ENCODE assay signal across 15 cellular contexts in the genomic region with DNA sequence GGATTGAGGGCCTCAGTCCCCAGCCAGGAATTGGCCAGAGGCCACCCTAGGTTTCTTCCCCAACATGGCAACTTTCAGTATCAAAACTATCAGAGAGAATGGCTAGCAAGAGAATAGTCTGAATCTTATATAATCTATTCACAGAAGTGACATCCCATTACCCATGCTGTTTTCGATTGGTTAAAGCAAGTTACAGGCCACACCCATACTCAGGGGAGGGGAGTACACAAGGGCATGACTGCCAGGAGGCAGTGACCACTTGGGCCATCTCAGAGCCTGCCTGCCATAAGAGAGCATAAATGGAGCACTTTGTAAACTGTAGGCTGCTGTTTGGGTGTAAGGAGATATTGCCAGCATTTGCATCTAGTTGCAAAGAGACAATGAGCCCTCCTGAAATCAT.
DNase-seq lines count a peak whose midpoint lies in the region; TF ChIP-seq lines count a peak whose summit lies in the region.
"Had no signal": no experiment of that assay in that cellular context is flagged by ENCODE, and none has a peak within 500 bp of the region (broad histone marks: within the 10 kb centered on the region; RNA-seq: fewer than 3 reads in every experiment).

No MANE protein-coding gene starts in this region.

- CTCF ChIA-PET in activated CD4-positive, alpha-beta memory T cell treated with anti-CD3 and anti-CD28 coated beads, Interleukin-2, amount 10 ng/mL, durations not matched to agents 7 days and 5 days (lab: Charles Lee), result interaction anchor here (1.2 to 11.6 kb wide), 8 partner anchors 11 to 557 kb away, joined by 3 to 419 read pairs (median 16); no protein-coding TSS in a partner anchor

- no peaks in the 10 kb centered on the region for H3K79me2 ChIP-seq in OCI-LY3 (ENCODE audit: low read length)

- no peaks in the 10 kb centered on the region for H3K9me3 ChIP-seq in OCI-LY3 (ENCODE audit: insufficient read depth, low read length)

- no peaks in the 10 kb centered on the region for H3K36me3 ChIP-seq in OCI-LY3 (replicated peaks; ENCODE audit: low read depth, low read length)
- no peaks in the 10 kb centered on the region for H3K36me3 ChIP-seq in brain microvascular endothelial cell (replicated peaks)

- no peak overlapping the region for H3K9ac ChIP-seq in OCI-LY3 (ENCODE audit: low read length)

- H3K27ac Mint-ChIP-seq in HFFc6 (peak overlapping the region; percentile 75), type B pancreatic cell (peak overlapping the region; percentile 13)
- H3K27ac Mint-ChIP-seq in activated CD4-positive, alpha-beta memory T cell treated with anti-CD3 and anti-CD28 coated beads, Interleukin-2, amount 10 ng/mL, durations not matched to agents 7 days and 5 days, result no peak overlapping the region
- H3K27ac Mint-ChIP-seq: B cell had no signal

- H3K4me1 Mint-ChIP-seq in HFFc6 (ENCODE audit: low read depth) (peaks cover 39% of the 10 kb centered on the region), type B pancreatic cell (ENCODE audit: unreplicated experiment) (peaks cover 12% of the 10 kb centered on the region)
- no peaks in the 10 kb centered on the region for H3K4me1 Mint-ChIP-seq in activated CD4-positive, alpha-beta memory T cell treated with anti-CD3 and anti-CD28 coated beads, Interleukin-2, amount 10 ng/mL, durations not matched to agents 7 days and 5 days

- H3K27me3 Mint-ChIP-seq in HFFc6 (ENCODE audit: insufficient read depth) (peaks cover 46% of the 10 kb centered on the region), type B pancreatic cell (peaks cover 21% of the 10 kb centered on the region)
- H3K27me3 Mint-ChIP-seq in activated CD4-positive, alpha-beta memory T cell treated with anti-CD3 and anti-CD28 coated beads, Interleukin-2, amount 10 ng/mL, durations not matched to agents 7 days and 5 days, result peaks cover 3% of the 10 kb centered on the region

- no peaks in the 10 kb centered on the region for H3K36me3 Mint-ChIP-seq in HFFc6 (ENCODE audit: low read depth)
- no peaks in the 10 kb centered on the region for H3K36me3 Mint-ChIP-seq in type B pancreatic cell
- H3K36me3 Mint-ChIP-seq in activated CD4-positive, alpha-beta memory T cell treated with anti-CD3 and anti-CD28 coated beads, Interleukin-2, amount 10 ng/mL, durations not matched to agents 7 days and 5 days (ENCODE audit: low read depth), result no peaks in the 10 kb centered on the region
- H3K36me3 Mint-ChIP-seq: CD4-positive, CD25-positive, alpha-beta regulatory T cell had no signal

- TF ChIP-seq CTCF in HFFc6 (IDR thresholded peaks at IDR 0.05), result no peak
- no peak for TF ChIP-seq CTCF in OCI-LY3 (IDR thresholded peaks at IDR 0.05; ENCODE audit: low read depth, low read length)
- no peak for TF ChIP-seq CTCF in brain microvascular endothelial cell (IDR thresholded peaks at IDR 0.05; ENCODE audit: low read depth, low read length, missing control alignments)
- TF ChIP-seq CTCF in type B pancreatic cell (conservative IDR thresholded peaks at IDR 0.05), result no peak

- H3K4me2 ChIP-seq in OCI-LY3 (ENCODE audit: low read length), result 0 out of 2 replicates have a peak overlapping the region, but pooled peaks have one; percentile 7

- in situ Hi-C loops in brain microvascular endothelial cell (cut with HindIII; ENCODE audit: low pct_ligation_motif_present, low sequenced_read_pairs), result no loop called here

- H3K4me3 ChIP-seq in OCI-LY3 (ENCODE audit: low read length) (no peak overlapping the region), brain microvascular endothelial cell (ENCODE audit: low read depth, low read length) (no peak overlapping the region)

- H3K27me3 ChIP-seq in OCI-LY3 (ENCODE audit: low read depth, low read length), result peaks cover 21% of the 10 kb centered on the region
- H3K27me3 ChIP-seq in brain microvascular endothelial cell (replicated peaks), result peaks cover 51% of the 10 kb centered on the region

- POLR2A ChIA-PET in activated CD4-positive, alpha-beta memory T cell treated with anti-CD3 and anti-CD28 coated beads, Interleukin-2, amount 10 ng/mL, durations not matched to agents 7 days and 5 days (lab: Charles Lee), result no interaction called here

- H3K27ac ChIP-seq in OCI-LY3 (ENCODE audit: low read length) (no peak overlapping the region), brain microvascular endothelial cell (peak overlapping the region; percentile 30)
- H3K27ac ChIP-seq: HL-60 had no signal

- peaks cover 9% of the 10 kb centered on the region for H3K4me1 ChIP-seq in OCI-LY3 (ENCODE audit: low read length)

- no peak for DNase-seq in HFFc6
- DNase-seq in brain microvascular endothelial cell, result no peak
- DNase-seq in type B pancreatic cell (ENCODE audit: extremely low spot score, unreplicated experiment), result no peak
- no peak for DNase-seq in NK-92 (lab: John Stamatoyannopoulos, UW; ENCODE audit: unreplicated experiment)
- DNase-seq in DMS53 (lab: John Stamatoyannopoulos, UW), result no peak
- no peak for DNase-seq in activated CD4-positive, alpha-beta memory T cell treated with anti-CD3 and anti-CD28 coated beads, Interleukin-2, amount 10 ng/mL, durations not matched to agents 7 days and 5 days
- DNase-seq: CD4-positive, CD25-positive, alpha-beta regulatory T cell; DMS79; NCI-H1436; NCI-H2029; NCI-H2171 treated with DMSO at 0.1 percent for 48 hours; SIG-M5 had no signal

- H3K9me3 Mint-ChIP-seq in HFFc6 (no peaks in the 10 kb centered on the region), type B pancreatic cell (no peaks in the 10 kb centered on the region)
- H3K9me3 Mint-ChIP-seq in activated CD4-positive, alpha-beta memory T cell treated with anti-CD3 and anti-CD28 coated beads, Interleukin-2, amount 10 ng/mL, durations not matched to agents 7 days and 5 days, result no peaks in the 10 kb centered on the region
- H3K9me3 Mint-ChIP-seq: CD4-positive, CD25-positive, alpha-beta regulatory T cell had no signal

- no peak overlapping the region for H2AFZ ChIP-seq in OCI-LY3 (ENCODE audit: low read depth, low read length)

- H4K20me1 ChIP-seq in OCI-LY3 (ENCODE audit: insufficient read depth, low read length), result no peaks in the 10 kb centered on the region

- H3K4me3 Mint-ChIP-seq in HFFc6 (peak overlapping the region; percentile 24; the same call in 1 of the 2 replicates), type B pancreatic cell (no peak overlapping the region)
- no peak overlapping the region for H3K4me3 Mint-ChIP-seq in activated CD4-positive, alpha-beta memory T cell treated with anti-CD3 and anti-CD28 coated beads, Interleukin-2, amount 10 ng/mL, durations not matched to agents 7 days and 5 days
- H3K4me3 Mint-ChIP-seq: B cell; CD4-positive, CD25-positive, alpha-beta regulatory T cell had no signal
